In genomic region chr7:80087051-80087767, GRCh38 we compare ENCODE assay signal across 12 cellular contexts. TPM values are rescaled to one million over a fixed set of nuclear protein-coding genes. Genes with fewer than 3 reads are reported as not detected.
A peak's percentile ranks its signal among the peaks of the same experiment; 100 is the strongest.
DNase-seq lines count a peak whose midpoint lies in the region; ATAC-seq and TF ChIP-seq lines count a peak whose summit lies in the region.
"Had no signal": no experiment of that assay in that cellular context is flagged by ENCODE, and none has a peak within 500 bp of the region (broad histone marks: within the 10 kb centered on the region; RNA-seq: fewer than 3 reads in every experiment).

No MANE protein-coding gene starts in this region.

- intact Hi-C loops in posterior vena cava (cut with DNase I), result no loop called here

- H3K9me3 Mint-ChIP-seq in WTC11, result peaks cover 7% of the 10 kb centered on the region
- H3K9me3 Mint-ChIP-seq: neural progenitor cell had no signal

- ATAC-seq in WTC11, result no peak; the same call in 1 of the 2 replicates
- no peak for ATAC-seq in HG02840 (IDR thresholded peaks at IDR 0.05; ENCODE audit: low FRiP score, unreplicated experiment)

- H3K9me3 ChIP-seq in skeletal muscle satellite cell (replicated peaks; ENCODE audit: low read length), result no peaks in the 10 kb centered on the region

- no peak overlapping the region for H3K4me3 Mint-ChIP-seq in WTC11
- H3K4me3 Mint-ChIP-seq: CD4-positive, alpha-beta memory T cell; neural progenitor cell had no signal

- DNase-seq in HCEC 1CT (peak; percentile 64), WTC11 (ENCODE audit: low spot score) (no peak), hepatic stellate cell (ENCODE audit: low spot score) (peak; percentile 17), posterior vena cava (ENCODE audit: low spot score) (no peak), inferior parietal cortex (ENCODE audit: extremely low spot score) (no peak), NCI-H82 treated with DMSO at 0.1 percent for 48 hours (lab: John Stamatoyannopoulos, UW; ENCODE audit: unreplicated experiment) (no peak)
- DNase-seq: activated naive CD4-positive, alpha-beta T cell treated with anti-CD3 and anti-CD28 coated beads, Interleukin-2, amount 50 U/mL, for 16 hours; CD4-positive, alpha-beta memory T cell; stimulated activated CD4-positive, alpha-beta T cell treated with anti-CD3 and anti-CD28 coated beads, Interleukin-2, amount 100 ng/mL, for 48 hours had no signal

- CTCF ChIA-PET in WTC11 (lab: Charles Lee), result interaction anchor here (0.7 kb wide), 1 partner anchor 40 kb away, joined by 5 read pairs; no protein-coding TSS in a partner anchor

- H3K4me1 Mint-ChIP-seq in WTC11, result no peaks in the 10 kb centered on the region
- H3K4me1 Mint-ChIP-seq: CD4-positive, alpha-beta memory T cell; neural progenitor cell had no signal

- peaks cover 21% of the 10 kb centered on the region for H3K4me1 ChIP-seq in skeletal muscle satellite cell (ENCODE audit: control insufficient read depth, insufficient read depth, low read length)
- H3K4me1 ChIP-seq: neural progenitor cell had no signal

- 0 out of 2 replicates have a peak overlapping the region, but pooled peaks have one; percentile 40 for H3K27ac Mint-ChIP-seq in WTC11
- H3K27ac Mint-ChIP-seq: CD4-positive, alpha-beta memory T cell; neural progenitor cell had no signal

- H3K9ac ChIP-seq in skeletal muscle satellite cell (ENCODE audit: low read depth, low read length), result no peak overlapping the region
- H3K9ac ChIP-seq: neural progenitor cell had no signal

- no peak overlapping the region for H3K4me3 ChIP-seq in skeletal muscle satellite cell (ENCODE audit: low read length)
- H3K4me3 ChIP-seq: neural progenitor cell had no signal

- H3K36me3 ChIP-seq in skeletal muscle satellite cell (ENCODE audit: insufficient read depth, low read length), result no peaks in the 10 kb centered on the region
- H3K36me3 ChIP-seq: neural progenitor cell had no signal

- no peak for TF ChIP-seq CTCF in WTC11 (IDR thresholded peaks at IDR 0.05)

- H3K36me3 Mint-ChIP-seq in WTC11, result no peaks in the 10 kb centered on the region
- H3K36me3 Mint-ChIP-seq: CD4-positive, alpha-beta memory T cell; neural progenitor cell had no signal

- POLR2A ChIA-PET in WTC11 (lab: Charles Lee), result no interaction called here

- peak overlapping the region; percentile 2 for H3K4me2 ChIP-seq in skeletal muscle satellite cell (ENCODE audit: low read length)
- H3K4me2 ChIP-seq: neural progenitor cell had no signal

- no peaks in the 10 kb centered on the region for H3K27me3 Mint-ChIP-seq in WTC11 (ENCODE audit: low read depth)
- H3K27me3 Mint-ChIP-seq: CD4-positive, alpha-beta memory T cell had no signal

- no peaks in the 10 kb centered on the region for H3K27me3 ChIP-seq in skeletal muscle satellite cell (ENCODE audit: control insufficient read depth, insufficient read depth, low read length)
- H3K27me3 ChIP-seq: neural progenitor cell had no signal

TF ChIP-seq in WTC11, 78 proteins besides CTCF, POLR2A, EP300 and RAD21 (continues in another document):
- no peak for TF ChIP-seq ZNF416 (CRISPR knock-in tag; IDR thresholded peaks at IDR 0.05)
- no peak for TF ChIP-seq KAT7 (CRISPR knock-in tag; IDR thresholded peaks at IDR 0.05; ENCODE audit: borderline replicate concordance)
- no peak for TF ChIP-seq FOXP4 (CRISPR knock-in tag; IDR thresholded peaks at IDR 0.05)
- TF ChIP-seq FOXK1 (CRISPR knock-in tag; IDR thresholded peaks at IDR 0.05), result no peak
- TF ChIP-seq ZNF425 (CRISPR knock-in tag; conservative IDR thresholded peaks at IDR 0.05), result no peak
- no peak for TF ChIP-seq NFYB (CRISPR knock-in tag; conservative IDR thresholded peaks at IDR 0.05; ENCODE audit: low read depth)
- no peak for TF ChIP-seq CBFB (CRISPR knock-in tag; IDR thresholded peaks at IDR 0.05; ENCODE audit: low read depth)
- no peak for TF ChIP-seq TEAD4 (CRISPR knock-in tag; IDR thresholded peaks at IDR 0.05)
- no peak for TF ChIP-seq NFE2L1 (CRISPR knock-in tag; IDR thresholded peaks at IDR 0.05)
- TF ChIP-seq, protein P1, sequence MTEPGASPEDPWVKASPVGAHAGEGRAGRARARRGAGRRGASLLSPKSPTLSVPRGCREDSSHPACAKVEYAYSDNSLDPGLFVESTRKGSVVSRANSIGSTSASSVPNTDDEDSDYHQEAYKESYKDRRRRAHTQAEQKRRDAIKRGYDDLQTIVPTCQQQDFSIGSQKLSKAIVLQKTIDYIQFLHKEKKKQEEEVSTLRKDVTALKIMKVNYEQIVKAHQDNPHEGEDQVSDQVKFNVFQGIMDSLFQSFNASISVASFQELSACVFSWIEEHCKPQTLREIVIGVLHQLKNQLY (CRISPR knock-in tag; IDR thresholded peaks at IDR 0.05), result no peak
- TF ChIP-seq, protein P2, sequence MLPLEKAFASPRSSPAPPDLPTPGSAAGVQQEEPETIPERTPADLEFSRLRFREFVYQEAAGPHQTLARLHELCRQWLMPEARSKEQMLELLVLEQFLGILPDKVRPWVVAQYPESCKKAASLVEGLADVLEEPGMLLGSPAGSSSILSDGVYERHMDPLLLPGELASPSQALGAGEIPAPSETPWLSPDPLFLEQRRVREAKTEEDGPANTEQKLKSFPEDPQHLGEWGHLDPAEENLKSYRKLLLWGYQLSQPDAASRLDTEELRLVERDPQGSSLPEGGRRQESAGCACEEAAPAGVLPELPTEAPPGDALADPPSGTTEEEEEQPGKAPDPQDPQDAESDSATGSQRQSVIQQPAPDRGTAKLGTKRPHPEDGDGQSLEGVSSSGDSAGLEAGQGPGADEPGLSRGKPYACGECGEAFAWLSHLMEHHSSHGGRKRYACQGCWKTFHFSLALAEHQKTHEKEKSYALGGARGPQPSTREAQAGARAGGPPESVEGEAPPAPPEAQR (CRISPR knock-in tag; IDR thresholded peaks at IDR 0.05), result no peak
- no peak for TF ChIP-seq ZNF232 (CRISPR knock-in tag; IDR thresholded peaks at IDR 0.05)
- TF ChIP-seq, protein P3, sequence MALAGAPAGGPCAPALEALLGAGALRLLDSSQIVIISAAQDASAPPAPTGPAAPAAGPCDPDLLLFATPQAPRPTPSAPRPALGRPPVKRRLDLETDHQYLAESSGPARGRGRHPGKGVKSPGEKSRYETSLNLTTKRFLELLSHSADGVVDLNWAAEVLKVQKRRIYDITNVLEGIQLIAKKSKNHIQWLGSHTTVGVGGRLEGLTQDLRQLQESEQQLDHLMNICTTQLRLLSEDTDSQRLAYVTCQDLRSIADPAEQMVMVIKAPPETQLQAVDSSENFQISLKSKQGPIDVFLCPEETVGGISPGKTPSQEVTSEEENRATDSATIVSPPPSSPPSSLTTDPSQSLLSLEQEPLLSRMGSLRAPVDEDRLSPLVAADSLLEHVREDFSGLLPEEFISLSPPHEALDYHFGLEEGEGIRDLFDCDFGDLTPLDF (CRISPR knock-in tag; IDR thresholded peaks at IDR 0.05), result no peak
- TF ChIP-seq SMAD4 (CRISPR knock-in tag; IDR thresholded peaks at IDR 0.05), result no peak
- TF ChIP-seq ZNF317 (CRISPR knock-in tag; IDR thresholded peaks at IDR 0.05; ENCODE audit: borderline replicate concordance, low read depth), result no peak
- TF ChIP-seq ATF6 (CRISPR knock-in tag; IDR thresholded peaks at IDR 0.05), result no peak
- TF ChIP-seq RORB (CRISPR knock-in tag; IDR thresholded peaks at IDR 0.05), result no peak
- TF ChIP-seq MYBL2 (CRISPR knock-in tag; IDR thresholded peaks at IDR 0.05), result no peak

RNA-seq across cellular contexts. Expression of gene GNAI1, which starts 47.4 kb away (rescaled TPM):
- 26.7 to 31.0 TPM (median 31.0 TPM) in 3 replicates for total RNA-seq in WTC11 (2021)
- total RNA-seq in skeletal muscle satellite cell (2012; rRNA removed), result 19.0 and 21.8 TPM in 2 replicates
- total RNA-seq in posterior vena cava, result 10 to 100 TPM; 36.1 to 53.7 TPM

Comparison
In these comparisons a context has a peak if more than half of its experiments do, and no peak if none do; other contexts are left out.
1. DNase-seq: peak in HCEC 1CT (single experiment) and hepatic stellate cell (single experiment); none in WTC11 (single experiment), posterior vena cava (single experiment), inferior parietal cortex (single experiment) and NCI-H82 treated with DMSO at 0.1 percent for 48 hours (single experiment).